Comparison of ENCODE assay signal across 8 cellular contexts in genomic region chr15:101294731-101295606, GRCh38. TPM values are rescaled to one million over a fixed set of nuclear protein-coding genes. Genes with fewer than 3 reads are reported as not detected.
DNase-seq lines count a peak whose midpoint lies in the region; ATAC-seq, FAIRE-seq and TF ChIP-seq lines count a peak whose summit lies in the region.

SNRPA1 (minus strand) TSS chr15:101295248; CDS start chr15:101295178, 70 bp downstream.

- H3K9me3 Mint-ChIP-seq in activated T-helper 2 cell treated with anti-CD3 and anti-CD28 coated beads, Interferon-gamma antibody, Interleukin-2, Interleukin-4, amounts not matched to agents 10 μg/mL and 5 μg/mL and 100 μg/mL, durations not matched to agents 14 hours and 24 hours and 36 hours, result no peaks in the 10 kb centered on the region
- H3K9me3 Mint-ChIP-seq in natural killer cell treated with Interleukin-12 subunit alpha and Interleukin-12 subunit beta and Interleukin-15 and Interleukin-18, amount 100 ng/mL, for 72 hours, result no peaks in the 10 kb centered on the region

- H3K4me3 Mint-ChIP-seq in activated T-helper 2 cell treated with anti-CD3 and anti-CD28 coated beads, Interferon-gamma antibody, Interleukin-2, Interleukin-4, amounts not matched to agents 10 μg/mL and 5 μg/mL and 100 μg/mL, durations not matched to agents 14 hours and 24 hours and 36 hours (ENCODE audit: low read depth), result peak within 1 kb of the TSS; percentile 98
- peak within 1 kb of the TSS; percentile 98 for H3K4me3 Mint-ChIP-seq in natural killer cell treated with Interleukin-12 subunit alpha and Interleukin-12 subunit beta and Interleukin-15 and Interleukin-18, amount 100 ng/mL, for 72 hours

- H3K4me3 ChIP-seq in Loucy (ENCODE audit: low read length, poor library complexity, severe bottlenecking) (peak within 1 kb of the TSS; percentile 97), RWPE2 (ENCODE audit: severe bottlenecking) (peak within 1 kb of the TSS; percentile 84)

- H4K20me1 ChIP-seq in Loucy (ENCODE audit: insufficient read depth, low read length, poor library complexity, severe bottlenecking), result peaks cover 44% of the 10 kb centered on the region

- H3K27ac Mint-ChIP-seq in activated T-helper 2 cell treated with anti-CD3 and anti-CD28 coated beads, Interferon-gamma antibody, Interleukin-2, Interleukin-4, amounts not matched to agents 10 μg/mL and 5 μg/mL and 100 μg/mL, durations not matched to agents 14 hours and 24 hours and 36 hours, result peak within 1 kb of the TSS; percentile 95
- H3K27ac Mint-ChIP-seq in natural killer cell treated with Interleukin-12 subunit alpha and Interleukin-12 subunit beta and Interleukin-15 and Interleukin-18, amount 100 ng/mL, for 72 hours, result peak within 1 kb of the TSS; percentile 97 to 98

- no peaks in the 10 kb centered on the region; the same call in 1 of the 2 replicates for H3K36me3 ChIP-seq in Loucy (ENCODE audit: insufficient read depth, low read length)
- H3K36me3 ChIP-seq in RWPE2 (ENCODE audit: low read depth), result peaks cover 33% of the 10 kb centered on the region

- H3K9ac ChIP-seq in Loucy (ENCODE audit: low read depth, low read length, poor library complexity, severe bottlenecking), result peak within 1 kb of the TSS; percentile 92

- H3K27me3 ChIP-seq in Loucy (ENCODE audit: insufficient read depth, low read length, poor library complexity, severe bottlenecking), result no peaks in the 10 kb centered on the region
- no peaks in the 10 kb centered on the region for H3K27me3 ChIP-seq in RWPE2 (ENCODE audit: insufficient read depth, poor library complexity, severe bottlenecking)

- H3K27ac ChIP-seq in RWPE2 (ENCODE audit: poor library complexity, severe bottlenecking), result peak within 1 kb of the TSS; percentile 80

- peaks cover 44% of the 10 kb centered on the region for H3K36me3 Mint-ChIP-seq in activated T-helper 2 cell treated with anti-CD3 and anti-CD28 coated beads, Interferon-gamma antibody, Interleukin-2, Interleukin-4, amounts not matched to agents 10 μg/mL and 5 μg/mL and 100 μg/mL, durations not matched to agents 14 hours and 24 hours and 36 hours (ENCODE audit: low read depth)
- H3K36me3 Mint-ChIP-seq in natural killer cell treated with Interleukin-12 subunit alpha and Interleukin-12 subunit beta and Interleukin-15 and Interleukin-18, amount 100 ng/mL, for 72 hours, result peaks cover 21% of the 10 kb centered on the region

- H3K4me1 Mint-ChIP-seq in activated T-helper 2 cell treated with anti-CD3 and anti-CD28 coated beads, Interferon-gamma antibody, Interleukin-2, Interleukin-4, amounts not matched to agents 10 μg/mL and 5 μg/mL and 100 μg/mL, durations not matched to agents 14 hours and 24 hours and 36 hours (ENCODE audit: low read depth), result peaks cover 40% of the 10 kb centered on the region
- peaks cover 28 to 35% of the 10 kb centered on the region in 2 donors for H3K4me1 Mint-ChIP-seq in natural killer cell treated with Interleukin-12 subunit alpha and Interleukin-12 subunit beta and Interleukin-15 and Interleukin-18, amount 100 ng/mL, for 72 hours (ENCODE audit: low read depth in 2 of 2)

- intact Hi-C loops in activated T-helper 2 cell treated with anti-CD3 and anti-CD28 coated beads, Interferon-gamma antibody, Interleukin-2, Interleukin-4, amounts not matched to agents 10 μg/mL and 5 μg/mL and 100 μg/mL, durations not matched to agents 14 hours and 24 hours and 36 hours (cut with micrococcal nuclease), result loop anchor here (1.0 to 5.0 kb wide), 4 partner anchors 18 to 692 kb away; partner anchors contain the start of genes SELENOS and TM2D3

- peak; percentile 94 for DNase-seq in EL
- DNase-seq in H54 (ENCODE audit: insufficient read length, low spot score), result peak; percentile 69
- peak; percentile 100 for DNase-seq in RWPE2 (ENCODE audit: low spot score)
- peak; percentile 96 for DNase-seq in activated T-helper 2 cell treated with anti-CD3 and anti-CD28 coated beads, Interferon-gamma antibody, Interleukin-2, Interleukin-4, amounts not matched to agents 10 μg/mL and 5 μg/mL and 100 μg/mL, durations not matched to agents 14 hours and 24 hours and 36 hours (ENCODE audit: low spot score)
- peak; percentile 90 for DNase-seq in fibroblast of peridontal ligament (ENCODE audit: extremely low read depth)
- DNase-seq in natural killer cell treated with Interleukin-12 subunit alpha and Interleukin-12 subunit beta and Interleukin-15 and Interleukin-18, amount 100 ng/mL, for 72 hours (ENCODE audit: low spot score), result peak; percentile 99
- peak; percentile 96 for DNase-seq in stimulated activated naive CD4-positive, alpha-beta T cell treated with Interleukin-2 at 50 U/mL for 16 hours (lab: John Stamatoyannopoulos, UW)

- FAIRE-seq in H54 (lab: Jason Lieb, UNC), result no peak

- H2AFZ ChIP-seq in Loucy (ENCODE audit: low read length), result peak within 1 kb of the TSS; percentile 86

- peak within 1 kb of the TSS; percentile 100 for H3K4me2 ChIP-seq in Loucy (ENCODE audit: low read depth, low read length, poor library complexity, severe bottlenecking)

- H3K27me3 Mint-ChIP-seq in activated T-helper 2 cell treated with anti-CD3 and anti-CD28 coated beads, Interferon-gamma antibody, Interleukin-2, Interleukin-4, amounts not matched to agents 10 μg/mL and 5 μg/mL and 100 μg/mL, durations not matched to agents 14 hours and 24 hours and 36 hours (ENCODE audit: low read depth), result no peaks in the 10 kb centered on the region
- H3K27me3 Mint-ChIP-seq in natural killer cell treated with Interleukin-12 subunit alpha and Interleukin-12 subunit beta and Interleukin-15 and Interleukin-18, amount 100 ng/mL, for 72 hours, result no peaks in the 10 kb centered on the region

- no peak for TF ChIP-seq CTCF in Loucy (conservative IDR thresholded peaks at IDR 0.05; ENCODE audit: low read length)
- TF ChIP-seq CTCF in RWPE2 (IDR thresholded peaks at IDR 0.05; ENCODE audit: poor library complexity, severe bottlenecking), result no peak

- H3K9me3 ChIP-seq in Loucy (ENCODE audit: insufficient read depth, low read depth, low read length) (no peaks in the 10 kb centered on the region), RWPE2 (ENCODE audit: severe bottlenecking) (no peaks in the 10 kb centered on the region)

- peaks cover 7% of the 10 kb centered on the region; the same call in 1 of the 2 replicates for H3F3A ChIP-seq in Loucy (ENCODE audit: low read depth)

- H3K79me2 ChIP-seq in Loucy (ENCODE audit: insufficient read depth, low read length), result peaks cover 55% of the 10 kb centered on the region

- H3K4me1 ChIP-seq in Loucy (ENCODE audit: insufficient read depth, low read length, poor library complexity, severe bottlenecking) (peaks cover 39% of the 10 kb centered on the region), RWPE2 (ENCODE audit: insufficient read depth, poor library complexity, severe bottlenecking) (peaks cover 27% of the 10 kb centered on the region)

- H3K9me2 ChIP-seq in Loucy (replicated peaks; ENCODE audit: low read depth, low read length), result no peaks in the 10 kb centered on the region

- ATAC-seq in RWPE2 (ENCODE audit: low read depth), result peak; percentile 74
- ATAC-seq in natural killer cell treated with Interleukin-12 subunit alpha and Interleukin-12 subunit beta and Interleukin-15 and Interleukin-18, amount 100 ng/mL, for 72 hours, result peak; percentile 94 to 96

- peak; percentile 81 for TF ChIP-seq POLR2A in H54 (IDR thresholded peaks at IDR 0.05; ENCODE audit: low read depth, low read length)

RNA-seq across cellular contexts. Expression of gene SNRPA1, which starts in this region (rescaled TPM):
- total RNA-seq in activated T-helper 2 cell treated with anti-CD3 and anti-CD28 coated beads, Interferon-gamma antibody, Interleukin-2, Interleukin-4, amounts not matched to agents 10 μg/mL and 5 μg/mL and 100 μg/mL, durations not matched to agents 14 hours and 24 hours and 36 hours, result 189 and 197 TPM in 2 replicates
- total RNA-seq in natural killer cell treated with Interleukin-12 subunit alpha and Interleukin-12 subunit beta and Interleukin-15 and Interleukin-18, amount 100 ng/mL, for 72 hours, result 100 to 1,000 TPM; 114 to 161 TPM

Comparison
In these comparisons a context has a peak if more than half of its experiments do, and no peak if none do; other contexts are left out.
1. Peak in every context shown above with its lines: DNase-seq, ATAC-seq, H3K4me3 ChIP-seq and H3K27ac ChIP-seq.